In the genomic region with DNA sequence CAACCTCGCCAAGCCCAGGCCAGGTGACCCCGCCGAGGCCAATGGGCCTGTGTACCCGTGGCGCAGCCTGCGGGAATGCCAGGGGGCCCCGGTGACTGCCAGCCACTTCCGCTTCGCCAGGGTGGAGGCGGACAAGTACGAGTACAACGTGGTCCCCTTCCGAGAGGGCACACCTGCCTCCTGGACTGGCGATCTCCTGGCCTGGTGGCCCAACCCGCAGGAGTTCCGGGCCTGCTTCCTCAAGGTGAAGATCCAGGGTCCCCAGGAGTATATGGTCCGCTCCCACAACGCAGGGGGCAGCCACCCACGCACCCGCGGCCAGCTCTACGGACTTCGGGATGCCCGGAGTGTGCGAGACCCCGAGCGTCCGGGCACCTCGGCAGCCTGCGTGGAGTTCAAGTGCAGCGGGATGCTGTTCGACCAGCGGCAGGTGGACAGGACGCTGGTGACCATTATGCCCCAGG, we compare ENCODE assay signal across 25 cellular contexts.
"Had no signal": no experiment of that assay in that cellular context is flagged by ENCODE, and none has a peak within 500 bp of the region (broad histone marks: within the 10 kb centered on the region; RNA-seq: fewer than 3 reads in every experiment).

No MANE protein-coding gene starts in this region.

- H3K9me3 ChIP-seq: MG63, SJSA1, SK-N-SH had no signal

- H3K9ac ChIP-seq: SK-N-SH had no signal

- H3K27me3 ChIP-seq: MG63, SJSA1 had no signal

- FAIRE-seq: HTR-8/SVneo had no signal

- H3K4me1 ChIP-seq: SJSA1 had no signal

- H3K27ac ChIP-seq: HL-60, SJSA1 had no signal

- DNase-seq: Karpas-422, KG1, MG63, NCI-H1092, NCI-H1105 treated with DMSO at 0.1 percent for 48 hours, NCI-H1417 treated with DMSO at 0.1 percent for 48 hours, NCI-H187, NCI-H2029, NCI-H2081 treated with DMSO at 0.1 percent for 48 hours, NCI-H2171, NCI-H226, NCI-H446, NCI-H510A, NCI-H524 treated with DMSO at 0.1 percent for 48 hours, NCI-H69, NCI-H774, PC-3, Right ventricle myocardium superior, SIG-M5, SK-N-SH, SW 1271 had no signal

- H3K36me3 ChIP-seq: MG63, SJSA1 had no signal

- H3K4me2 ChIP-seq: SK-N-SH had no signal

- ATAC-seq: Panc1, PC-3 had no signal

- H3K4me3 ChIP-seq: MG63, SJSA1 had no signal
